Comparison of ENCODE assay signal across 31 cellular contexts in the genomic region with DNA sequence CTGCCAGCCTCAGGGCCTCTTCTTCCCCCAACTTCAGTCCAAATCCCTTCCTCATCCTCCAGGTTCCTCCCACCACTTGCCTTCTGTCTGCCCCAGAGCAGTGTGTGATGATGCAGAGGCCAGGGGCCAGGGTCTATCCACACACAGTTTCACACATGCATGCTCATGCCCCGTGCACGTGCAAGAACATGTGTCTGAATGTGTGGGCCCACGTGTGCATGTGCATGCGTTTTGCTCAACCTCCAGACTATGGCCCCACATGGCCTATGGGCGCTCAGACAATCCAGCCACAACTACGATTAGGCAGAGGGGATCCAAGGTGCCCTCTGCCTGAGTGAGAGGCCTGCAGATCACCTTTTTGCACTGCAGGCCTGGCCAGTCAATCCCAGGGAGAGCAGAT. TPM values are rescaled to one million over a fixed set of nuclear protein-coding genes. Genes with fewer than 3 reads are reported as not detected.
"Had no signal": no experiment of that assay in that cellular context is flagged by ENCODE, and none has a peak within 500 bp of the region (broad histone marks: within the 10 kb centered on the region; RNA-seq: fewer than 3 reads in every experiment).

No MANE protein-coding gene starts in this region.

- H3K4me1 Mint-ChIP-seq: activated CD4-positive, alpha-beta T cell treated with anti-CD3 and anti-CD28 coated beads for 36 hours; activated CD4-positive, alpha-beta T cell treated with anti-CD3 and anti-CD28 coated beads, Interleukin-2, amount 10 ng/mL, durations not matched to agents 24 days and 14 days; activated naive CD4-positive, alpha-beta T cell treated with anti-CD3 and anti-CD28 coated beads, Interleukin-2, amount 50 U/mL, for 24 hours; activated naive CD8-positive, alpha-beta T cell treated with anti-CD3 and anti-CD28 coated beads, Interleukin-2, amount 10 ng/mL, durations not matched to agents 7 days and 5 days; activated T-helper 17 cell treated with anti-CD3 and anti-CD28 coated beads, Interleukin-2, amount 50 U/mL, for 72 hours had no signal

- H3K27ac ChIP-seq: brain microvascular endothelial cell, esophagus muscularis mucosa, foreskin keratinocyte, gastrocnemius medialis, heart right ventricle had no signal

- H3K27me3 ChIP-seq: gastrocnemius medialis had no signal

- ATAC-seq: activated CD4-positive, alpha-beta T cell treated with anti-CD3 and anti-CD28 coated beads for 36 hours; activated CD8-positive, alpha-beta T cell treated with anti-CD3 and anti-CD28 coated beads, Interleukin-2, amount 10 ng/mL, durations not matched to agents 7 days and 5 days; activated T-cell treated with anti-CD3 and anti-CD28 coated beads, Interleukin-2, amount 50 U/mL, for 4 hours; activated T-helper 17 cell treated with anti-CD3 and anti-CD28 coated beads, Interleukin-2, amount 50 U/mL, for 72 hours; effector memory CD8-positive, alpha-beta T cell; foreskin keratinocyte; gastrocnemius medialis; heart right ventricle had no signal

- H3K4me3 Mint-ChIP-seq: activated CD4-positive, alpha-beta memory T cell treated with anti-CD3 and anti-CD28 coated beads for 36 hours; activated CD4-positive, alpha-beta T cell treated with anti-CD3 and anti-CD28 coated beads for 36 hours; activated CD4-positive, alpha-beta T cell treated with anti-CD3 and anti-CD28 coated beads, Interleukin-2, amount 10 ng/mL, durations not matched to agents 24 days and 14 days; activated CD8-positive, alpha-beta T cell treated with anti-CD3 and anti-CD28 coated beads, Interleukin-2, amount 10 ng/mL, durations not matched to agents 7 days and 5 days; activated naive CD4-positive, alpha-beta T cell treated with anti-CD3 and anti-CD28 coated beads, Interleukin-2, amount 50 U/mL, for 24 hours; activated naive CD8-positive, alpha-beta T cell treated with anti-CD3 and anti-CD28 coated beads, Interleukin-2, amount 10 ng/mL, durations not matched to agents 7 days and 5 days; activated T-cell treated with anti-CD3 and anti-CD28 coated beads, Interleukin-2, amount 50 U/mL, for 4 hours; activated T-helper 17 cell treated with anti-CD3 and anti-CD28 coated beads, Interleukin-2, amount 50 U/mL, for 72 hours; effector memory CD8-positive, alpha-beta T cell had no signal

- H3K36me3 Mint-ChIP-seq: activated CD4-positive, alpha-beta memory T cell treated with anti-CD3 and anti-CD28 coated beads for 36 hours; activated naive CD4-positive, alpha-beta T cell treated with anti-CD3 and anti-CD28 coated beads, Interleukin-2, amount 50 U/mL, for 24 hours; activated naive CD8-positive, alpha-beta T cell treated with anti-CD3 and anti-CD28 coated beads, Interleukin-2, amount 10 ng/mL, durations not matched to agents 7 days and 5 days had no signal

- H3K4me3 ChIP-seq: esophagus muscularis mucosa, gastrocnemius medialis, heart right ventricle had no signal

- H3K9me3 Mint-ChIP-seq: activated CD4-positive, alpha-beta memory T cell treated with anti-CD3 and anti-CD28 coated beads for 36 hours; activated CD4-positive, alpha-beta T cell treated with anti-CD3 and anti-CD28 coated beads, Interleukin-2, amount 10 ng/mL, durations not matched to agents 24 days and 14 days; activated naive CD4-positive, alpha-beta T cell treated with anti-CD3 and anti-CD28 coated beads, Interleukin-2, amount 50 U/mL, for 24 hours; activated naive CD8-positive, alpha-beta T cell treated with anti-CD3 and anti-CD28 coated beads, Interleukin-2, amount 10 ng/mL, durations not matched to agents 7 days and 5 days; activated T-cell treated with anti-CD3 and anti-CD28 coated beads, Interleukin-2, amount 50 U/mL, for 4 hours; activated T-helper 17 cell treated with anti-CD3 and anti-CD28 coated beads, Interleukin-2, amount 50 U/mL, for 72 hours had no signal

- DNase-seq: activated CD4-positive, alpha-beta memory T cell treated with anti-CD3 and anti-CD28 coated beads for 36 hours; activated CD4-positive, alpha-beta T cell treated with anti-CD3 and anti-CD28 coated beads for 36 hours; activated CD4-positive, alpha-beta T cell treated with anti-CD3 and anti-CD28 coated beads, Interleukin-2, amount 10 ng/mL, durations not matched to agents 24 days and 14 days; activated CD4-positive, CD25-positive, alpha-beta regulatory T cell; activated CD4-positive, CD25-positive, alpha-beta regulatory T cell treated with anti-CD3 and anti-CD28 coated beads, Interleukin-2, amount 50 U/mL, for 72 hours; activated CD8-positive, alpha-beta memory T cell treated with anti-CD3 and anti-CD28 coated beads, Interleukin-2, amount 50 U/mL, for 48 hours; activated CD8-positive, alpha-beta T cell treated with anti-CD3 and anti-CD28 coated beads, Interleukin-2, amount 10 ng/mL, durations not matched to agents 7 days and 5 days; activated effector memory CD4-positive, alpha-beta T cell treated with Interleukin-2 at 50 U/mL for 16 hours; activated gamma-delta T cell treated with Interleukin-2 at 50 U/mL for 16 hours; activated naive CD4-positive, alpha-beta T cell treated with Interleukin-2 at 50 U/mL for 16 hours; activated naive CD8-positive, alpha-beta T cell treated with anti-CD3 and anti-CD28 coated beads, Interleukin-2, amount 10 ng/mL, durations not matched to agents 7 days and 5 days; activated T-cell treated with anti-CD3 and anti-CD28 coated beads for 4 hours; activated T-cell treated with anti-CD3 and anti-CD28 coated beads, Interleukin-2, amount 50 U/mL, for 4 hours; amniotic stem cell; anterior cingulate cortex; brain microvascular endothelial cell; cortex of kidney; dermis blood vessel endothelial cell; effector CD4-positive, alpha-beta T cell; effector memory CD8-positive, alpha-beta T cell; erythroblast; foreskin keratinocyte; gastrocnemius medialis; heart right ventricle; T-helper 1 cell; T-helper 2 cell had no signal

- H3K27ac Mint-ChIP-seq: activated CD4-positive, alpha-beta memory T cell treated with anti-CD3 and anti-CD28 coated beads for 36 hours; activated CD4-positive, alpha-beta T cell treated with anti-CD3 and anti-CD28 coated beads for 36 hours; activated CD4-positive, alpha-beta T cell treated with anti-CD3 and anti-CD28 coated beads, Interleukin-2, amount 10 ng/mL, durations not matched to agents 24 days and 14 days; activated CD8-positive, alpha-beta T cell treated with anti-CD3 and anti-CD28 coated beads, Interleukin-2, amount 10 ng/mL, durations not matched to agents 7 days and 5 days; activated naive CD4-positive, alpha-beta T cell treated with anti-CD3 and anti-CD28 coated beads, Interleukin-2, amount 50 U/mL, for 24 hours; activated naive CD8-positive, alpha-beta T cell treated with anti-CD3 and anti-CD28 coated beads, Interleukin-2, amount 10 ng/mL, durations not matched to agents 7 days and 5 days; activated T-helper 17 cell treated with anti-CD3 and anti-CD28 coated beads, Interleukin-2, amount 50 U/mL, for 72 hours; effector memory CD8-positive, alpha-beta T cell had no signal

- H3K27me3 Mint-ChIP-seq: activated CD4-positive, alpha-beta T cell treated with anti-CD3 and anti-CD28 coated beads, Interleukin-2, amount 10 ng/mL, durations not matched to agents 24 days and 14 days had no signal

- H3K9me3 ChIP-seq: esophagus muscularis mucosa, gastrocnemius medialis, heart right ventricle had no signal

- H3K36me3 ChIP-seq: brain microvascular endothelial cell, esophagus muscularis mucosa, gastrocnemius medialis, heart right ventricle had no signal

RNA-seq across cellular contexts. Expression of gene SLC6A1, which starts 32.3 kb away (rescaled TPM):
- total RNA-seq: activated CD4-positive, alpha-beta memory T cell treated with anti-CD3 and anti-CD28 coated beads for 36 hours; activated CD4-positive, alpha-beta T cell treated with anti-CD3 and anti-CD28 coated beads for 36 hours; activated CD4-positive, alpha-beta T cell treated with anti-CD3 and anti-CD28 coated beads, Interleukin-2, amount 10 ng/mL, durations not matched to agents 24 days and 14 days; activated CD8-positive, alpha-beta memory T cell treated with anti-CD3 and anti-CD28 coated beads for 36 hours; activated CD8-positive, alpha-beta T cell treated with anti-CD3 and anti-CD28 coated beads, Interleukin-2, amount 10 ng/mL, durations not matched to agents 7 days and 5 days; activated naive CD8-positive, alpha-beta T cell treated with anti-CD3 and anti-CD28 coated beads, Interleukin-2, amount 10 ng/mL, durations not matched to agents 7 days and 5 days; activated T-cell treated with anti-CD3 and anti-CD28 coated beads, Interleukin-2, amount 50 U/mL, for 4 hours; activated T-helper 17 cell treated with anti-CD3 and anti-CD28 coated beads, Interleukin-2, amount 50 U/mL, for 72 hours; bronchial epithelial cell; dermis blood vessel endothelial cell; foreskin keratinocyte had no signal
- polyA plus RNA-seq: foreskin keratinocyte had no signal
